Comparison of ENCODE assay signal across 21 cellular contexts in the genomic region with DNA sequence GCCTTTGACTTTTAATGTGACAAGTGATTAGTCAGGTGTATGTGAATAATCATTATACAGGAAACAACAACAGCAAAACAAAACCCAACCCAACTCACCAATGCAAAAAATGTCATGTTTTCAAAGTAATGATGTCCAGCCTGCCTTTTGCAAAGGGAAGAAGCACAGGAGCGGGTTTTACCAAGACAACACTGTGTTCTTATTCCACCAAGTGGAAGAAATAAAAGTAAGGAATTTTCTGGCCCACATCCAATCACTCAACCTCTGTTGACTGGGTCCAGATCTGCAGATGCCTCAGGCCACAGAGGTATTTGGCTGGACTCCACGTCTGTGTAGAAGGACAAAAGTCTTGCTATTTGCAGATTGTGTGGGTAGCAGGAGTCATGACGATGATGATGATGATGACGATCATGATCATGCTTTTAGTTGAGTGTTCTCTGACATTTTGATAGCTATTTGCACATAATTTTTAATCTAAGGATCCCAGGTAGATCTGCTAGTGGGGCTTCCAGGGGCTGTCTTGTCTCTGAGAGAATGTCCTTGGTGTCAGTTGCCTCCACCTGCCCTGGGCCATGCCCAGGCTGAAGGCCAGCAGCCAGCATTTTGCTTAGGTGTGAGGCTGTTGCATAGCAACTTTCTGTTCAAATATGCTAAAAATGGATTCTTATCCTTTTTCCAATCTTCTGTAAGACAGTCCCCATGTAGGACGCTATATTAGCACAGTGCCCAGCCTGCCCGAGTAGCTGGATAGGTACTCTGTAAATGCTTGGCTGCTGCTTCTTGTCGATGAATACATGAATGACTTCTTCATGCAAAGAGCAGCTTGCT.
DNase-seq lines count a peak whose midpoint lies in the region; ATAC-seq, FAIRE-seq and TF ChIP-seq lines count a peak whose summit lies in the region.
"Had no signal": no experiment of that assay in that cellular context is flagged by ENCODE, and none has a peak within 500 bp of the region (broad histone marks: within the 10 kb centered on the region; RNA-seq: fewer than 3 reads in every experiment).

No MANE protein-coding gene starts in this region.

- no peak for FAIRE-seq in HepG2 (lab: Jason Lieb, UNC)
- no peak for FAIRE-seq in frontal cortex (lab: Jason Lieb, UNC)
- FAIRE-seq: colon, pancreas had no signal

- H3K4me3 ChIP-seq in HepG2 (replicated peaks in 1 of 3; ENCODE audit: insufficient read depth in 1 of 3, low read depth in 2 of 3, low read length in 3 of 3) (no peak overlapping the region), right lobe of liver (no peak overlapping the region)
- H3K4me3 ChIP-seq: pancreas, upper lobe of right lung had no signal

- no TSS peak for BruUV-seq in HepG2 (replicated peaks; lab: Mats Ljungman, UMichigan)

- no peak overlapping the region for H2AFZ ChIP-seq in HepG2 (ENCODE audit: low read length)

- WGBS in HepG2 (ENCODE audit: low lambda C conversion rate): 40% methylated on average over 7 of the region's 7 CpGs
- 81% methylated on average over 7 of the region's 7 CpGs for WGBS in right lobe of liver (ENCODE audit: insufficient coverage, low coverage, low lambda C conversion rate, missing lambda C conversion rate)

- in situ Hi-C loops in HepG2 (cut with HindIII; ENCODE audit: extremely low pct_ligation_motif_present, low pct_unique_long_range_greater_than_20kb): no loop called here

- TF ChIP-seq EP300 in HepG2 (IDR thresholded peaks at IDR 0.05; ENCODE audit: low read depth in 2 of 2, low read length in 2 of 2): no peak
- no peak for TF ChIP-seq EP300 in HepG2 (CRISPR knock-in tag; IDR thresholded peaks at IDR 0.05; ENCODE audit: borderline replicate concordance)

- no peak for TF ChIP-seq RAD21 in HepG2 (CRISPR knock-in tag; IDR thresholded peaks at IDR 0.05)

- CTCF ChIA-PET in HepG2 (lab: Yijun Ruan, JAX; ENCODE audit: low intra/inter-chr PET ratio, low total read pairs): no interaction called here

- TF ChIP-seq CTCF in HepG2 (CRISPR knock-in tag; IDR thresholded peaks at IDR 0.05) (no peak), right lobe of liver (IDR thresholded peaks at IDR 0.05) (no peak)

- intact Hi-C loops in HepG2 (cut with micrococcal nuclease; ENCODE audit: unreplicated experiment) (no loop called here), right lobe of liver (cut with DNase I) (no loop called here), left cardiac atrium (cut with DNase I) (no loop called here)

- H3K27ac ChIP-seq in HepG2 (ENCODE audit: extremely low read length, insufficient read depth, low read length): no peak overlapping the region
- no peak overlapping the region for H3K27ac ChIP-seq in right lobe of liver
- H3K27ac ChIP-seq: pancreas, upper lobe of right lung had no signal

- H3K9me3 ChIP-seq in HepG2 (ENCODE audit: low read length): peaks cover 2% of the 10 kb centered on the region; the same call in 1 of the 2 replicates
- no peaks in the 10 kb centered on the region for H3K9me3 ChIP-seq in right lobe of liver
- H3K9me3 ChIP-seq: pancreas, upper lobe of right lung had no signal

- H3K27me3 ChIP-seq in HepG2 (ENCODE audit: control insufficient read depth in 1 of 2, insufficient read depth in 2 of 2, low read length in 2 of 2) (peaks cover 0 to 1% of the 10 kb centered on the region in 2 experiments; a peak in 1 of 5 replicates), right lobe of liver (no peaks in the 10 kb centered on the region)
- H3K27me3 ChIP-seq: pancreas, upper lobe of right lung had no signal

- no peak for TF ChIP-seq POLR2A in HepG2 (IDR thresholded peaks at IDR 0.05; ENCODE audit: insufficient read depth in 1 of 2, low read depth in 2 of 2, low read length in 2 of 2)
- no peak for TF ChIP-seq POLR2A in right lobe of liver (IDR thresholded peaks at IDR 0.05)

- H3K4me2 ChIP-seq in HepG2 (ENCODE audit: low read depth, low read length): no peak overlapping the region

- no peak for ATAC-seq in HepG2
- ATAC-seq in right lobe of liver: no peak
- ATAC-seq in SK-N-SH treated with all-trans-retinoic acid at 6 μM for 48 hours: peak; percentile 67
- ATAC-seq in left cardiac atrium: no peak
- no peak for ATAC-seq in GM18502 (IDR thresholded peaks at IDR 0.05; ENCODE audit: poor library complexity, unreplicated experiment)
- ATAC-seq: stimulated activated naive B cell treated with anti-CD40 and anti-IgM and Interleukin-4, amounts not matched to agents 10 μg/mL and 1 μg/mL and 100 μg/mL, for 72 hours; upper lobe of right lung had no signal

- no peak for DNase-seq in HepG2 (ENCODE audit: low spot score)
- DNase-seq in right lobe of liver: no peak
- peak; percentile 12 for DNase-seq in hepatic stellate cell (ENCODE audit: low spot score)
- no peak for DNase-seq in left cardiac atrium
- no peak for DNase-seq in activated effector memory CD4-positive, alpha-beta T cell treated with Interleukin-2 at 50 U/mL for 16 hours
- DNase-seq in frontal cortex (ENCODE audit: low spot score in 2 of 2): no peak
- DNase-seq: ACHN; CD8-positive, alpha-beta memory T cell; erythroblast; GDM1; H9; head of caudate nucleus; IMR-90; NCI-H1105; stimulated activated naive B cell treated with anti-CD40 and anti-IgM and Interleukin-4, amounts not matched to agents 10 μg/mL and 1 μg/mL and 100 μg/mL, for 72 hours; SW 1271; upper lobe of right lung had no signal

- H3K4me1 ChIP-seq in HepG2 (ENCODE audit: insufficient read depth, low read length) (peaks cover 12% of the 10 kb centered on the region), right lobe of liver (no peaks in the 10 kb centered on the region)
- H3K4me1 ChIP-seq: pancreas, upper lobe of right lung had no signal

- H3K36me3 ChIP-seq in HepG2 (replicated peaks in 1 of 2; ENCODE audit: control insufficient read depth in 1 of 2, insufficient read depth in 2 of 2, low read length in 2 of 2) (no peaks in the 10 kb centered on the region), right lobe of liver (no peaks in the 10 kb centered on the region)
- H3K36me3 ChIP-seq: pancreas, upper lobe of right lung had no signal

- H4K20me1 ChIP-seq in HepG2 (ENCODE audit: insufficient read depth, low read length): no peaks in the 10 kb centered on the region

- H3K9ac ChIP-seq in HepG2 (ENCODE audit: insufficient read depth, low read depth, low read length): no peak overlapping the region

- no peaks in the 10 kb centered on the region for H3K79me2 ChIP-seq in HepG2 (ENCODE audit: insufficient read depth, low read length)

- POLR2A ChIA-PET in HepG2 (lab: Yijun Ruan, JAX): no interaction called here

TF ChIP-seq in HepG2, 621 proteins besides CTCF, POLR2A, EP300 and RAD21:
- peak; percentile 81 for TF ChIP-seq CREB1 (IDR thresholded peaks at IDR 0.05)
- no peak for TF ChIP-seq CREB1 (CRISPR knock-in tag; IDR thresholded peaks at IDR 0.05)
- no peak for TF ChIP-seq ZBTB3 (CRISPR knock-in tag; IDR thresholded peaks at IDR 0.05; ENCODE audit: borderline replicate concordance, low read depth)

TF ChIP-seq in SK-N-SH treated with all-trans-retinoic acid at 6 μM for 48 hours, 23 proteins besides CTCF, POLR2A, EP300 and RAD21 (continues in another document):
- TF ChIP-seq ISL1 (CRISPR knock-in tag; IDR thresholded peaks at IDR 0.05): no peak
- TF ChIP-seq TOX (CRISPR knock-in tag; IDR thresholded peaks at IDR 0.05; ENCODE audit: borderline replicate concordance): no peak
- no peak for TF ChIP-seq ARNTL (CRISPR knock-in tag; IDR thresholded peaks at IDR 0.05; ENCODE audit: borderline replicate concordance, low read depth)
- no peak for TF ChIP-seq ZFP3 (CRISPR knock-in tag; IDR thresholded peaks at IDR 0.05)
- TF ChIP-seq SNAI2 (CRISPR knock-in tag; IDR thresholded peaks at IDR 0.05): no peak
- TF ChIP-seq ZFP30 (CRISPR knock-in tag; IDR thresholded peaks at IDR 0.05): no peak
- TF ChIP-seq, protein P1, sequence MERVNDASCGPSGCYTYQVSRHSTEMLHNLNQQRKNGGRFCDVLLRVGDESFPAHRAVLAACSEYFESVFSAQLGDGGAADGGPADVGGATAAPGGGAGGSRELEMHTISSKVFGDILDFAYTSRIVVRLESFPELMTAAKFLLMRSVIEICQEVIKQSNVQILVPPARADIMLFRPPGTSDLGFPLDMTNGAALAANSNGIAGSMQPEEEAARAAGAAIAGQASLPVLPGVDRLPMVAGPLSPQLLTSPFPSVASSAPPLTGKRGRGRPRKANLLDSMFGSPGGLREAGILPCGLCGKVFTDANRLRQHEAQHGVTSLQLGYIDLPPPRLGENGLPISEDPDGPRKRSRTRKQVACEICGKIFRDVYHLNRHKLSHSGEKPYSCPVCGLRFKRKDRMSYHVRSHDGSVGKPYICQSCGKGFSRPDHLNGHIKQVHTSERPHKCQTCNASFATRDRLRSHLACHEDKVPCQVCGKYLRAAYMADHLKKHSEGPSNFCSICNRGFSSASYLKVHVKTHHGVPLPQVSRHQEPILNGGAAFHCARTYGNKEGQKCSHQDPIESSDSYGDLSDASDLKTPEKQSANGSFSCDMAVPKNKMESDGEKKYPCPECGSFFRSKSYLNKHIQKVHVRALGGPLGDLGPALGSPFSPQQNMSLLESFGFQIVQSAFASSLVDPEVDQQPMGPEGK (CRISPR knock-in tag; IDR thresholded peaks at IDR 0.05; ENCODE audit: borderline replicate concordance): no peak
- TF ChIP-seq PPARA (CRISPR knock-in tag; IDR thresholded peaks at IDR 0.05; ENCODE audit: borderline replicate concordance): no peak
- TF ChIP-seq GLIS3 (CRISPR knock-in tag; IDR thresholded peaks at IDR 0.05): no peak
- TF ChIP-seq, protein P2, sequence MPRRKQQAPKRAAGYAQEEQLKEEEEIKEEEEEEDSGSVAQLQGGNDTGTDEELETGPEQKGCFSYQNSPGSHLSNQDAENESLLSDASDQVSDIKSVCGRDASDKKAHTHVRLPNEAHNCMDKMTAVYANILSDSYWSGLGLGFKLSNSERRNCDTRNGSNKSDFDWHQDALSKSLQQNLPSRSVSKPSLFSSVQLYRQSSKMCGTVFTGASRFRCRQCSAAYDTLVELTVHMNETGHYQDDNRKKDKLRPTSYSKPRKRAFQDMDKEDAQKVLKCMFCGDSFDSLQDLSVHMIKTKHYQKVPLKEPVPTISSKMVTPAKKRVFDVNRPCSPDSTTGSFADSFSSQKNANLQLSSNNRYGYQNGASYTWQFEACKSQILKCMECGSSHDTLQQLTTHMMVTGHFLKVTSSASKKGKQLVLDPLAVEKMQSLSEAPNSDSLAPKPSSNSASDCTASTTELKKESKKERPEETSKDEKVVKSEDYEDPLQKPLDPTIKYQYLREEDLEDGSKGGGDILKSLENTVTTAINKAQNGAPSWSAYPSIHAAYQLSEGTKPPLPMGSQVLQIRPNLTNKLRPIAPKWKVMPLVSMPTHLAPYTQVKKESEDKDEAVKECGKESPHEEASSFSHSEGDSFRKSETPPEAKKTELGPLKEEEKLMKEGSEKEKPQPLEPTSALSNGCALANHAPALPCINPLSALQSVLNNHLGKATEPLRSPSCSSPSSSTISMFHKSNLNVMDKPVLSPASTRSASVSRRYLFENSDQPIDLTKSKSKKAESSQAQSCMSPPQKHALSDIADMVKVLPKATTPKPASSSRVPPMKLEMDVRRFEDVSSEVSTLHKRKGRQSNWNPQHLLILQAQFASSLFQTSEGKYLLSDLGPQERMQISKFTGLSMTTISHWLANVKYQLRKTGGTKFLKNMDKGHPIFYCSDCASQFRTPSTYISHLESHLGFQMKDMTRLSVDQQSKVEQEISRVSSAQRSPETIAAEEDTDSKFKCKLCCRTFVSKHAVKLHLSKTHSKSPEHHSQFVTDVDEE (CRISPR knock-in tag; IDR thresholded peaks at IDR 0.05): no peak
- no peak for TF ChIP-seq BACH2 (CRISPR knock-in tag; IDR thresholded peaks at IDR 0.05; ENCODE audit: borderline replicate concordance)
